Comparison of ENCODE assay signal across 7 cellular contexts in genomic region chr4:128468485-128468989, GRCh38.
DNase-seq lines count a peak whose midpoint lies in the region; ATAC-seq lines count a peak whose summit lies in the region.

No MANE protein-coding gene starts in this region.

- H3K36me3 Mint-ChIP-seq in T-helper 17 cell (ENCODE audit: low read depth) = no peaks in the 10 kb centered on the region
- H3K36me3 Mint-ChIP-seq in activated T-helper 17 cell treated with anti-CD3 and anti-CD28 coated beads, Interleukin-2, amount 50 U/mL, for 72 hours (ENCODE audit: low read depth) = no peaks in the 10 kb centered on the region

- no peaks in the 10 kb centered on the region for H3K4me1 Mint-ChIP-seq in T-helper 17 cell
- H3K4me1 Mint-ChIP-seq in activated T-helper 17 cell treated with anti-CD3 and anti-CD28 coated beads, Interleukin-2, amount 50 U/mL, for 72 hours = no peaks in the 10 kb centered on the region

- peak overlapping the region; percentile 25 to 36 for H3K9ac ChIP-seq in stomach smooth muscle (ENCODE audit: low read length in 2 of 2)

- H3K36me3 ChIP-seq in stomach smooth muscle (ENCODE audit: control insufficient read depth in 2 of 2, insufficient read depth in 2 of 2, low read length in 2 of 2) = no peaks in the 10 kb centered on the region

- H3K4me3 ChIP-seq in stomach smooth muscle (ENCODE audit: low read length in 2 of 2) = peak overlapping the region; percentile 35 to 51

- H3K9me3 Mint-ChIP-seq in activated T-helper 17 cell treated with anti-CD3 and anti-CD28 coated beads, Interleukin-2, amount 50 U/mL, for 72 hours = no peaks in the 10 kb centered on the region

- no peak for ATAC-seq in T-helper 17 cell
- ATAC-seq in activated T-helper 17 cell treated with anti-CD3 and anti-CD28 coated beads, Interleukin-2, amount 50 U/mL, for 72 hours (replicated peaks) = no peak

- no peak overlapping the region for H3K4me3 Mint-ChIP-seq in T-helper 17 cell
- H3K4me3 Mint-ChIP-seq in activated T-helper 17 cell treated with anti-CD3 and anti-CD28 coated beads, Interleukin-2, amount 50 U/mL, for 72 hours = no peak overlapping the region

- DNase-seq in HK-2 (ENCODE audit: unreplicated experiment) = peak; percentile 34
- peak; percentile 94 for DNase-seq in amniotic epithelial cell (ENCODE audit: low read depth)
- peak; percentile 66 for DNase-seq in hepatic stellate cell (ENCODE audit: low spot score)
- DNase-seq in T-helper 17 cell = no peak
- DNase-seq in activated T-cell treated with anti-CD3 and anti-CD28 coated beads, Interleukin-2, amount 50 U/mL, for 48 hours = no peak

- H3K9me3 ChIP-seq in stomach smooth muscle (ENCODE audit: control insufficient read depth in 2 of 2, low read length in 2 of 2) (no peaks in the 10 kb centered on the region), T-helper 17 cell (ENCODE audit: control insufficient read depth, low read length, poor library complexity, severe bottlenecking) (no peaks in the 10 kb centered on the region)

- no peak overlapping the region for H3K27ac ChIP-seq in stomach smooth muscle (ENCODE audit: low read length)

- H3K27me3 ChIP-seq in stomach smooth muscle (ENCODE audit: control insufficient read depth in 1 of 2, insufficient read depth in 2 of 2, low read length in 2 of 2) = no peaks in the 10 kb centered on the region

- H3K27me3 Mint-ChIP-seq in T-helper 17 cell = peaks cover 9% of the 10 kb centered on the region
- no peaks in the 10 kb centered on the region for H3K27me3 Mint-ChIP-seq in activated T-helper 17 cell treated with anti-CD3 and anti-CD28 coated beads, Interleukin-2, amount 50 U/mL, for 72 hours

- H3K4me1 ChIP-seq in stomach smooth muscle (ENCODE audit: control insufficient read depth, insufficient read depth, low read length) = peaks cover 5% of the 10 kb centered on the region

- H3K27ac Mint-ChIP-seq in T-helper 17 cell = no peak overlapping the region
- no peak overlapping the region for H3K27ac Mint-ChIP-seq in activated T-helper 17 cell treated with anti-CD3 and anti-CD28 coated beads, Interleukin-2, amount 50 U/mL, for 72 hours

Comparison
In these comparisons a context has a peak if more than half of its experiments do, and no peak if none do; other contexts are left out.
1. DNase-seq: peak in HK-2 (single experiment), amniotic epithelial cell (single experiment) and hepatic stellate cell (single experiment); none in T-helper 17 cell (0 of 3) and activated T-cell treated with anti-CD3 and anti-CD28 coated beads, Interleukin-2, amount 50 U/mL, for 48 hours (0 of 2).